Comparison of ENCODE assay signal across 8 cellular contexts in the genomic region with DNA sequence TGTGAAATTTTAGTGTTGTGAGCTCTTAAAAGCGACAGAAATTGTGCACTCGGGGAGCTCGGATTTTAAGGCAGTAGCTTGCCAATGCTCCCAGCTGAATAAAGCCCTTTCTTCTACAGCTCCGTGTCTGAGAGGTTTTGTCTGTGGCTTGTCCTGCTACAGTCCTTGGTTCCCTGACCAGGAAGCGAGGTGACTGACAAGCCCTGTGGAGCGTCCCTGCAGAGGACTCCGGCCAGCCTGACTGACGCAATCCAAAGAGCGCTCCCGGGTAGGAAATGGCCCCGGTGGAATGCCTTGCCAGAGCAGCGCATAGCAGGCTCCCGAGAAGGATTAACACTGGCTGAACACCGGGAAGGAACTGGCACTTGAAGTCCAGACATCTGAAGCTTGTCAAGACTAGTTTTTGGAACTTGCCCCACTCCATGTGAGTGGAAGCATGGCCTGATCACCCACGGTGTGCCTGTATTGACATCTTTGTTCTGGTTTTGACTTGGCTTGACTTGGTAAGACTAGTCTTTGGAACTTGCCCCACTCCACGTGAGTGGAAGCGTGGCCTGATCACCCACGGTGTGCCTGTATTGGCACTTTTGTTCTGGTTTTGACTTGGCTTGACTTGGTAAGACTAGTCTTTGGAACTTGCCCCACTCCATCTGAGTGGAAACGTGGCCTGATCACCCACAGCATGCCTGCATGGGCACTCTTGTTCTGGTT. TPM values are rescaled to one million over a fixed set of nuclear protein-coding genes. Genes with fewer than 3 reads are reported as not detected.
DNase-seq lines count a peak whose midpoint lies in the region; ATAC-seq and TF ChIP-seq lines count a peak whose summit lies in the region.
"Not testable (repeated sequence)": the region's sequence is repeated elsewhere in the genome, so short reads cannot be mapped to it uniquely, and the experiment has no call there.

No MANE protein-coding gene starts in this region.

- not testable (repeated sequence) for ATAC-seq in HCT116; T-cell (replicated peaks in 1 of 4)

- peak overlapping the region; percentile 68 to 85 (median 85) for H3K4me3 Mint-ChIP-seq in T-cell

- peak overlapping the region; percentile 98 for H3K4me2 ChIP-seq in HCT116 (ENCODE audit: low read length)

- H3K27ac ChIP-seq in C4-2B (peak overlapping the region; percentile 97; the same call in 1 of the 2 replicates), HCT116 (ENCODE audit: low read depth, low read length) (peak overlapping the region; percentile 92; the same call in 1 of the 2 replicates), angular gyrus (ENCODE audit: low read depth, low read length) (peak overlapping the region; percentile 35), esophagus (ENCODE audit: low read depth in 2 of 2, low read length in 1 of 2) (peak overlapping the region; percentile 73 to 82), neutrophil (peak overlapping the region; percentile 93)
- H3K27ac ChIP-seq in substantia nigra (ENCODE audit: low read depth, low read length, poor library complexity, severe bottlenecking) = not testable (repeated sequence)

- H3K9me3 ChIP-seq in HCT116 (ENCODE audit: control insufficient read depth in 1 of 2, insufficient read depth in 1 of 2, low read depth in 1 of 2, low read length in 2 of 2); esophagus (ENCODE audit: control insufficient read depth in 2 of 2, insufficient read depth in 1 of 2, low read depth in 1 of 2, low read length in 1 of 2); neutrophil: not testable (repeated sequence)

- H3K4me3 ChIP-seq in HCT116 (replicated peaks in 1 of 2; ENCODE audit: low read depth in 1 of 2, low read length in 2 of 2); esophagus (ENCODE audit: low read depth in 1 of 2, low read length in 2 of 2): not testable (repeated sequence)
- H3K4me3 ChIP-seq in kidney epithelial cell (ENCODE audit: low read depth, low read length) (peak overlapping the region; percentile 44), neutrophil (ENCODE audit: low read depth in 1 of 2, low read length in 1 of 2) (peak overlapping the region in 1 of 2 experiments; percentile 86)

- not testable (repeated sequence) for DNase-seq in HCT116 (ENCODE audit: low read depth, low spot score); T-cell; kidney epithelial cell (ENCODE audit: low read depth)
- DNase-seq in substantia nigra (lab: John Stamatoyannopoulos, UW) = peak in 34 of 49 donors; percentile 16 to 82 (median 46)

- not testable (repeated sequence) for H3K9me2 ChIP-seq in HCT116 (ENCODE audit: insufficient read depth)

- not testable (repeated sequence) for H3K9ac ChIP-seq in HCT116 (ENCODE audit: low read length)

- H3K36me3 Mint-ChIP-seq in T-cell = peaks cover 20% of the 10 kb centered on the region

- CTCF ChIA-PET in HCT116 (lab: Charles Lee) = not testable (repeated sequence)
- CTCF ChIA-PET in T-cell (lab: Charles Lee) = interaction anchor here (0.6 to 4.3 kb wide), 11 partner anchors 7 to 537 kb away, joined by 3 to 19 read pairs (median 5); a partner anchor contains a TSS

- TF ChIP-seq CTCF in C4-2B (conservative IDR thresholded peaks at IDR 0.05); HCT116 (IDR thresholded peaks at IDR 0.05 in 2 of 3, conservative IDR thresholded peaks at IDR 0.05 in 1 of 3; ENCODE audit: borderline replicate concordance in 1 of 3, insufficient read depth in 1 of 3, low read depth in 2 of 3, low read length in 2 of 3); kidney epithelial cell (IDR thresholded peaks at IDR 0.05; ENCODE audit: insufficient read depth, low read length, poor library complexity, severe bottlenecking); neutrophil (IDR thresholded peaks at IDR 0.05): not testable (repeated sequence)

- peak overlapping the region; percentile 93 to 96 for H3K27ac Mint-ChIP-seq in T-cell

- H3K27me3 Mint-ChIP-seq in T-cell = not testable (repeated sequence)

- peaks cover 0 to 22% of the 10 kb centered on the region in 2 experiments; a peak in 2 of 4 replicates for H3K4me1 ChIP-seq in HCT116 (ENCODE audit: control insufficient read depth in 1 of 2, insufficient read depth in 2 of 2, low read length in 2 of 2)
- peaks cover 9 to 17% of the 10 kb centered on the region in 2 donors for H3K4me1 ChIP-seq in esophagus (ENCODE audit: control insufficient read depth in 2 of 2, insufficient read depth in 2 of 2, low read length in 1 of 2)
- peaks cover 46 to 53% of the 10 kb centered on the region in 2 experiments for H3K4me1 ChIP-seq in neutrophil (ENCODE audit: control insufficient read depth in 1 of 2, insufficient read depth in 1 of 2, low read depth in 1 of 2, low read length in 1 of 2)

- intact Hi-C loops in HCT116 (cut with micrococcal nuclease) = not testable (repeated sequence)

- not testable (repeated sequence) for H2AFZ ChIP-seq in HCT116 (ENCODE audit: low read depth, low read length, poor library complexity, severe bottlenecking)

- RAD21 ChIA-PET in HCT116 (lab: Charles Lee; ENCODE audit: low non-redundant PET in 1 of 2, low total read pairs in 2 of 2, uncharacterized antibody in 2 of 2, unreplicated experiment in 2 of 2) = not testable (repeated sequence)

- not testable (repeated sequence) for BruUV-seq in HCT116 (replicated peaks; lab: Mats Ljungman, UMichigan)

- H3K4me1 Mint-ChIP-seq in T-cell = peaks cover 45 to 48% (median 46%) of the 10 kb centered on the region in 3 donors

- H3K27me3 ChIP-seq in HCT116 (ENCODE audit: insufficient read depth, low read length); esophagus (ENCODE audit: control insufficient read depth in 1 of 2, insufficient read depth in 2 of 2, low read length in 2 of 2); kidney epithelial cell (ENCODE audit: control insufficient read depth, insufficient read depth, low read length); neutrophil: not testable (repeated sequence)

- WGBS in esophagus, 2 donors = 41 to 60% methylated on average over 19 of the region's 19 CpGs

- not testable (repeated sequence) for TF ChIP-seq POLR2A in HCT116 (IDR thresholded peaks at IDR 0.05; ENCODE audit: borderline replicate concordance, extremely low read depth, insufficient read depth, insufficient read length)

- H3K9me3 Mint-ChIP-seq in T-cell = not testable (repeated sequence)

- not testable (repeated sequence) for H4K20me1 ChIP-seq in HCT116 (ENCODE audit: insufficient read depth)

- H3K79me2 ChIP-seq in HCT116 (ENCODE audit: insufficient read depth, low read length) = peaks cover 29% of the 10 kb centered on the region

- H3K36me3 ChIP-seq in HCT116 (ENCODE audit: control insufficient read depth in 1 of 2, insufficient read depth in 2 of 2, low read length in 2 of 2) (peaks cover 7 to 21% of the 10 kb centered on the region in 2 experiments; a peak in 2 of 4 replicates), esophagus (ENCODE audit: control insufficient read depth in 2 of 2, insufficient read depth in 2 of 2, low read length in 1 of 2) (peaks cover 4 to 18% of the 10 kb centered on the region in 2 donors), neutrophil (peaks cover 18% of the 10 kb centered on the region)
- not testable (repeated sequence) for H3K36me3 ChIP-seq in kidney epithelial cell (ENCODE audit: control insufficient read depth, insufficient read depth, low read length)

- POLR2A ChIA-PET in HCT116 (lab: Charles Lee) = not testable (repeated sequence)
- POLR2A ChIA-PET in T-cell (lab: Charles Lee) = interaction anchor here (0.7 to 3.0 kb wide), 2 partner anchors 24 to 90 kb away, joined by 3 to 26 read pairs; a partner anchor contains a TSS

- not testable (repeated sequence) for TF ChIP-seq RAD21 in HCT116 (IDR thresholded peaks at IDR 0.05; ENCODE audit: low read depth)

RNA-seq across cellular contexts. Expression of a gene that starts 1.2 kb away (rescaled TPM):
- total RNA-seq in HCT116 (2021; ENCODE audit: unreplicated experiment) (54.5 TPM), T-cell (10 to 100 TPM; 24.3 to 46.4 (median 44.6) TPM), kidney epithelial cell (74.2 and 76.5 TPM in 2 replicates)
- polyA plus RNA-seq in HCT116 (2012) = 24.6 and 32.8 TPM in 2 replicates
- polyA plus RNA-seq in esophagus = 10 to 100 TPM; 26.0 to 27.2 TPM

RNA-seq across cellular contexts. Expression of a gene that starts 23.9 kb away (rescaled TPM):
- total RNA-seq in HCT116 (2021; ENCODE audit: unreplicated experiment) (not detected), T-cell (10 to 100 TPM; 20.7 to 32.7 (median 25.8) TPM), kidney epithelial cell (0.75 and 1.8 TPM in 2 replicates)
- 7.9 and 9.1 TPM in 2 replicates for polyA plus RNA-seq in HCT116 (2012)
- 1 to 10 TPM; 1.3 to 1.9 TPM for polyA plus RNA-seq in esophagus

RNA-seq across cellular contexts. Expression of a gene that starts 39.6 kb away (rescaled TPM):
- total RNA-seq in HCT116 (2021; ENCODE audit: unreplicated experiment) = 10.1 TPM
- polyA plus RNA-seq in HCT116 (2012) = 7.1 and 7.9 TPM in 2 replicates
- total RNA-seq in T-cell = 10 to 100 TPM; 28.1 to 41.2 (median 37.6) TPM
- polyA plus RNA-seq in esophagus = 10 to 100 TPM; 19.9 to 21.9 TPM
- 8.5 and 14.1 TPM in 2 replicates for total RNA-seq in kidney epithelial cell
